Comparison of ENCODE assay signal across 8 cellular contexts in genomic region chr6:113909224-113909856, GRCh38. TPM values are rescaled to one million over a fixed set of nuclear protein-coding genes. Genes with fewer than 3 reads are reported as not detected.
DNase-seq lines count a peak whose midpoint lies in the region; ATAC-seq and TF ChIP-seq lines count a peak whose summit lies in the region.

No MANE protein-coding gene starts in this region.

- no peak for TF ChIP-seq EP300 in SK-N-SH (IDR thresholded peaks at IDR 0.05; ENCODE audit: borderline replicate concordance in 1 of 2, low read depth in 1 of 2, low read length in 1 of 2)

- no peaks in the 10 kb centered on the region for H3F3A ChIP-seq in GM23248 (ENCODE audit: insufficient read depth)
- H3F3A ChIP-seq in SK-N-SH (replicated peaks; ENCODE audit: insufficient read depth): no peaks in the 10 kb centered on the region

- 16 to 19% methylated on average over 6 of the region's 6 CpGs for WGBS in GM23248 (ENCODE audit: low coverage in 1 of 2, low lambda C conversion rate in 2 of 2, missing lambda C conversion rate in 2 of 2), 2 experiments
- 22% methylated on average over 6 of the region's 6 CpGs for WGBS in SK-N-SH (ENCODE audit: low lambda C conversion rate)

- H3K9ac ChIP-seq in GM23248 (peak overlapping the region; percentile 30; the same call in 1 of the 2 replicates), SK-N-SH (no peak overlapping the region), fibroblast of lung (ENCODE audit: insufficient read depth, low read length) (no peak overlapping the region)

- peaks cover 5% of the 10 kb centered on the region; the same call in 1 of the 2 replicates for H3K4me1 ChIP-seq in GM23248 (ENCODE audit: insufficient read depth)
- peaks cover 0 to 2% of the 10 kb centered on the region in 2 experiments; a peak in 1 of 4 replicates for H3K4me1 ChIP-seq in SK-N-SH (ENCODE audit: control insufficient read depth in 1 of 2, insufficient read depth in 2 of 2, low read depth in 1 of 2, low read length in 1 of 2)
- H3K4me1 ChIP-seq in fibroblast of lung (ENCODE audit: control insufficient read depth, extremely low read depth, insufficient read depth, low read length): no peaks in the 10 kb centered on the region

- H3K9me3 ChIP-seq in GM23248 (ENCODE audit: low read depth) (no peaks in the 10 kb centered on the region), SK-N-SH (no peaks in the 10 kb centered on the region), fibroblast of lung (ENCODE audit: control insufficient read depth, insufficient read depth, low read depth, low read length) (no peaks in the 10 kb centered on the region)

- H2AFZ ChIP-seq in GM23248: 0 out of 2 replicates have a peak overlapping the region, but pooled peaks have one; percentile 7
- H2AFZ ChIP-seq in SK-N-SH (ENCODE audit: low read depth): no peak overlapping the region
- H2AFZ ChIP-seq in fibroblast of lung (ENCODE audit: low read length): no peak overlapping the region

- peak; percentile 87 for TF ChIP-seq RAD21 in SK-N-SH (IDR thresholded peaks at IDR 0.05; ENCODE audit: low read length)

- no peak for ATAC-seq in GM21528 (IDR thresholded peaks at IDR 0.05; ENCODE audit: low FRiP score, unreplicated experiment)
- ATAC-seq in GM21447 (IDR thresholded peaks at IDR 0.05; ENCODE audit: unreplicated experiment): no peak

- TF ChIP-seq CTCF in SK-N-SH (IDR thresholded peaks at IDR 0.05) (peak; percentile 81), fibroblast of lung (conservative IDR thresholded peaks at IDR 0.05 in 1 of 2, IDR thresholded peaks at IDR 0.05 in 1 of 2; ENCODE audit: low read depth in 1 of 2, low read length in 2 of 2) (peak; percentile 52 to 55)

- H3K36me3 ChIP-seq in GM23248 (ENCODE audit: low read depth): no peaks in the 10 kb centered on the region
- no peaks in the 10 kb centered on the region for H3K36me3 ChIP-seq in SK-N-SH (replicated peaks in 1 of 2; ENCODE audit: control insufficient read depth in 1 of 2, insufficient read depth in 2 of 2, low read length in 1 of 2)
- no peaks in the 10 kb centered on the region for H3K36me3 ChIP-seq in fibroblast of lung (ENCODE audit: control insufficient read depth, insufficient read depth, low read length)

- no peaks in the 10 kb centered on the region for H3K9me2 ChIP-seq in GM23248 (ENCODE audit: insufficient read depth)
- no peaks in the 10 kb centered on the region for H3K9me2 ChIP-seq in SK-N-SH

- CTCF ChIA-PET in SK-N-SH (lab: Yijun Ruan, JAX): interaction anchor here (0.6 to 2.9 kb wide), 18 partner anchors 8 to 1609 kb away, joined by 3 to 18 read pairs (median 4); no protein-coding TSS in a partner anchor

- POLR2A ChIA-PET in SK-N-SH (lab: Yijun Ruan, JAX): no interaction called here

- H3K27ac ChIP-seq in GM23248 (no peak overlapping the region), SK-N-SH (ENCODE audit: low read depth in 2 of 2, low read length in 1 of 2) (no peak overlapping the region), fibroblast of lung (ENCODE audit: insufficient read depth, low read length) (no peak overlapping the region)

- H3K27me3 ChIP-seq in GM23248 (replicated peaks; ENCODE audit: insufficient read depth) (no peaks in the 10 kb centered on the region), SK-N-SH (ENCODE audit: insufficient read depth) (no peaks in the 10 kb centered on the region), fibroblast of lung (ENCODE audit: control insufficient read depth, insufficient read depth, low read length) (no peaks in the 10 kb centered on the region)

- H3K79me2 ChIP-seq in GM23248 (ENCODE audit: insufficient read depth): no peaks in the 10 kb centered on the region
- H3K79me2 ChIP-seq in SK-N-SH (ENCODE audit: insufficient read depth): no peaks in the 10 kb centered on the region
- no peaks in the 10 kb centered on the region for H3K79me2 ChIP-seq in fibroblast of lung (ENCODE audit: control insufficient read depth, insufficient read depth, low read length)

- in situ Hi-C loops in GM23248 (cut with MboI): loop anchor here (25.0 kb wide), 1 partner anchor 1572 kb away; the partner anchor contains the start of gene RFPL4B

- DNase-seq in DMS79 (lab: John Stamatoyannopoulos, UW) (peak; percentile 11), GM23248 (peak; percentile 76), NCI-H1417 (lab: John Stamatoyannopoulos, UW) (peak; percentile 14 to 84 (median 82)), SK-N-SH (peak; percentile 63), fibroblast of lung (ENCODE audit: low read depth in 2 of 2) (peak; percentile 76), pons (ENCODE audit: low spot score) (peak; percentile 70)

- H4K20me1 ChIP-seq in GM23248 (ENCODE audit: insufficient read depth): no peaks in the 10 kb centered on the region
- H4K20me1 ChIP-seq in SK-N-SH (ENCODE audit: insufficient read depth): no peaks in the 10 kb centered on the region
- H4K20me1 ChIP-seq in fibroblast of lung (ENCODE audit: control insufficient read depth, extremely low read depth, insufficient read depth, low read length): no peaks in the 10 kb centered on the region

- peak overlapping the region; percentile 50 for H3K4me3 ChIP-seq in GM23248
- peak overlapping the region in 1 of 2 experiments; percentile 36; a peak in 1 of 4 replicates for H3K4me3 ChIP-seq in SK-N-SH (ENCODE audit: low read depth in 2 of 2, low read length in 1 of 2)
- H3K4me3 ChIP-seq in fibroblast of lung (replicated peaks in 1 of 4; ENCODE audit: control extremely low read depth in 1 of 4, insufficient read depth in 1 of 4, low read depth in 3 of 4, low read length in 4 of 4): no peak overlapping the region

- H3K4me2 ChIP-seq in GM23248 (ENCODE audit: unreplicated experiment) (peak overlapping the region; percentile 43), SK-N-SH (no peak overlapping the region), fibroblast of lung (ENCODE audit: extremely low read depth, insufficient read depth, low read length) (no peak overlapping the region)

TF ChIP-seq in SK-N-SH, 30 proteins besides CTCF, POLR2A, EP300 and RAD21:
- TF ChIP-seq TAF1 (IDR thresholded peaks at IDR 0.05; ENCODE audit: borderline replicate concordance, low read depth, low read length) (no peak), SMC3 (IDR thresholded peaks at IDR 0.05; ENCODE audit: low read depth, low read length) (peak; percentile 63)

RNA-seq across cellular contexts. Expression of gene MARCKS, which starts 52.2 kb away (rescaled TPM):
- total RNA-seq in GM23248 (2014; rRNA removed; shearing (Covaris generic)): 154 and 210 TPM in 2 replicates
- polyA plus RNA-seq in GM23248 (2016; fragmentation: Nextera tagmentation; extraction: Ambion mirVana) (105 and 109 TPM in 2 replicates), SK-N-SH (2012; rRNA removed) (54.4 and 61.4 TPM in 2 replicates), fibroblast of lung (115 and 121 TPM in 2 replicates)
- 60.1 and 82.6 TPM in 2 replicates for polyA plus RNA-seq in SK-N-SH (2012; cell fraction: cytosol; rRNA removed)
- polyA plus RNA-seq in SK-N-SH (2012; cell fraction: nucleus; rRNA removed): 47.3 and 49.0 TPM in 2 replicates
- 81.7 and 103 TPM in 2 replicates for total RNA-seq in fibroblast of lung
- 112 and 129 TPM in 2 replicates for polyA plus RNA-seq in fibroblast of lung (2012)
- 6.3 and 8.8 TPM in 2 replicates for polyA minus RNA-seq in fibroblast of lung (ENCODE audit: low replicate concordance)

Comparison
In these comparisons a context has a peak if more than half of its experiments do, and no peak if none do; other contexts are left out.
1. DNase-seq: peak in every context shown above with its lines; median percentile 82 in NCI-H1417; 76 in GM23248; 76 in fibroblast of lung; 70 in pons; 63 in SK-N-SH; 11 in DMS79.